ENCODE assay signal across 14 cellular contexts in genomic region chr13:72062566-72062965, GRCh38.
DNase-seq lines count a peak whose midpoint lies in the region; ATAC-seq and TF ChIP-seq lines count a peak whose summit lies in the region.
"Had no signal": no experiment of that assay in that cellular context is flagged by ENCODE, and none has a peak within 500 bp of the region (broad histone marks: within the 10 kb centered on the region; RNA-seq: fewer than 3 reads in every experiment).

No MANE protein-coding gene starts in this region.

- ATAC-seq in HCT116 (peak; percentile 38; the same call in 1 of the 2 replicates), GM21526 (IDR thresholded peaks at IDR 0.05; ENCODE audit: low FRiP score, unreplicated experiment) (no peak), left lobe of liver (no peak)
- ATAC-seq: Right ventricle myocardium inferior had no signal

- no peaks in the 10 kb centered on the region for H3K79me2 ChIP-seq in HCT116 (ENCODE audit: insufficient read depth, low read length)

- POLR2A ChIA-PET in HCT116 (lab: Charles Lee): no interaction called here
- POLR2A ChIA-PET in CD4-positive, alpha-beta memory T cell (lab: Charles Lee; ENCODE audit: partially characterized antibody): no interaction called here

- H3K27me3 ChIP-seq in HCT116 (ENCODE audit: insufficient read depth, low read length): no peaks in the 10 kb centered on the region
- H3K27me3 ChIP-seq in CD4-positive, alpha-beta memory T cell (ENCODE audit: insufficient read depth, low read length): no peaks in the 10 kb centered on the region

- RAD21 ChIA-PET in HCT116 (lab: Charles Lee; ENCODE audit: low non-redundant PET in 1 of 2, low total read pairs in 2 of 2, uncharacterized antibody in 2 of 2, unreplicated experiment in 2 of 2): no interaction called here

- H3K27ac Mint-ChIP-seq in CD4-positive, alpha-beta memory T cell: no peak overlapping the region
- H3K27ac Mint-ChIP-seq: B cell, nephron had no signal

- TF ChIP-seq RAD21 in HCT116 (IDR thresholded peaks at IDR 0.05; ENCODE audit: low read depth): no peak

- no peak overlapping the region for H2AFZ ChIP-seq in HCT116 (ENCODE audit: low read depth, low read length, poor library complexity, severe bottlenecking)

- no peak overlapping the region for H3K9ac ChIP-seq in HCT116 (ENCODE audit: low read length)

- H3K36me3 Mint-ChIP-seq in CD4-positive, alpha-beta memory T cell: no peaks in the 10 kb centered on the region

- H3K36me3 ChIP-seq in HCT116 (ENCODE audit: control insufficient read depth in 1 of 2, insufficient read depth in 2 of 2, low read length in 2 of 2): no peaks in the 10 kb centered on the region
- H3K36me3 ChIP-seq in CD4-positive, alpha-beta memory T cell (ENCODE audit: insufficient read depth, low read length): no peaks in the 10 kb centered on the region

- H4K20me1 ChIP-seq in HCT116 (ENCODE audit: insufficient read depth): no peaks in the 10 kb centered on the region

- H3K9me3 Mint-ChIP-seq in CD4-positive, alpha-beta memory T cell: peaks cover 2 to 44% (median 18%) of the 10 kb centered on the region in 8 donors

- no peak overlapping the region for H3K4me3 ChIP-seq in HCT116 (replicated peaks in 1 of 2; ENCODE audit: low read depth in 1 of 2, low read length in 2 of 2)
- no peak overlapping the region for H3K4me3 ChIP-seq in CD4-positive, alpha-beta memory T cell (ENCODE audit: low read length in 2 of 2)

- H3K4me1 Mint-ChIP-seq in CD4-positive, alpha-beta memory T cell: no peaks in the 10 kb centered on the region
- H3K4me1 Mint-ChIP-seq: B cell, nephron had no signal

- no peak overlapping the region for H3K4me2 ChIP-seq in HCT116 (ENCODE audit: low read length)

- no peaks in the 10 kb centered on the region for H3K27me3 Mint-ChIP-seq in CD4-positive, alpha-beta memory T cell
- H3K27me3 Mint-ChIP-seq: B cell had no signal

- H3K4me1 ChIP-seq in HCT116 (ENCODE audit: control insufficient read depth in 1 of 2, insufficient read depth in 2 of 2, low read length in 2 of 2): peaks cover 0 to 5% of the 10 kb centered on the region in 2 experiments; a peak in 2 of 4 replicates
- no peaks in the 10 kb centered on the region for H3K4me1 ChIP-seq in CD4-positive, alpha-beta memory T cell (ENCODE audit: insufficient read depth, low read length)

- no peaks in the 10 kb centered on the region for H3K9me2 ChIP-seq in HCT116 (ENCODE audit: insufficient read depth)

- TF ChIP-seq CTCF in HCT116 (IDR thresholded peaks at IDR 0.05 in 2 of 3, conservative IDR thresholded peaks at IDR 0.05 in 1 of 3; ENCODE audit: borderline replicate concordance in 1 of 3, insufficient read depth in 1 of 3, low read depth in 2 of 3, low read length in 2 of 3): no peak

- no peak overlapping the region for H3K27ac ChIP-seq in HCT116 (ENCODE audit: low read depth, low read length)
- no peak overlapping the region for H3K27ac ChIP-seq in epithelial cell of prostate
- no peak overlapping the region for H3K27ac ChIP-seq in CD4-positive, alpha-beta memory T cell (ENCODE audit: low read depth, low read length)

- intact Hi-C loops in HCT116 (cut with micrococcal nuclease): no loop called here
- intact Hi-C loops in CD4-positive, alpha-beta memory T cell (cut with micrococcal nuclease): no loop called here

- no peaks in the 10 kb centered on the region for H3K9me3 ChIP-seq in HCT116 (ENCODE audit: control insufficient read depth in 1 of 2, insufficient read depth in 1 of 2, low read depth in 1 of 2, low read length in 2 of 2)
- no peaks in the 10 kb centered on the region for H3K9me3 ChIP-seq in CD4-positive, alpha-beta memory T cell (ENCODE audit: control insufficient read depth in 1 of 2, low read length in 2 of 2)

- H3K4me3 Mint-ChIP-seq in CD4-positive, alpha-beta memory T cell: no peak overlapping the region
- H3K4me3 Mint-ChIP-seq: B cell, nephron had no signal

- BruUV-seq in HCT116 (replicated peaks; lab: Mats Ljungman, UMichigan): no TSS peak

- no peak for TF ChIP-seq POLR2A in HCT116 (IDR thresholded peaks at IDR 0.05; ENCODE audit: borderline replicate concordance, extremely low read depth, insufficient read depth, insufficient read length)

- DNase-seq in COLO668 (lab: John Stamatoyannopoulos, UW; ENCODE audit: unreplicated experiment) (peak; percentile 86), HCT116 (ENCODE audit: low read depth, low spot score) (no peak), RPMI7951 (ENCODE audit: low read depth) (peak; percentile 18), epithelial cell of prostate (ENCODE audit: low read depth, low spot score) (peak; percentile 40), left lobe of liver (ENCODE audit: low spot score) (no peak)
- no peak for DNase-seq in activated CD4-positive, CD25-positive, alpha-beta regulatory T cell (lab: John Stamatoyannopoulos, UW)
- no peak for DNase-seq in CD4-positive, alpha-beta memory T cell
- DNase-seq: activated CD8-positive, alpha-beta memory T cell treated with anti-CD3 and anti-CD28 coated beads, Interleukin-2, amount 50 U/mL, for 48 hours; Kasumi-1; NCI-H226 had no signal

- CTCF ChIA-PET in HCT116 (lab: Charles Lee): no interaction called here
- CTCF ChIA-PET in CD4-positive, alpha-beta memory T cell (lab: Charles Lee; ENCODE audit: partially characterized antibody): no interaction called here

TF ChIP-seq in HCT116, 20 proteins besides CTCF, POLR2A, EP300 and RAD21:
- TF ChIP-seq ZBTB33 (IDR thresholded peaks at IDR 0.05; ENCODE audit: extremely low read depth, insufficient replicate concordance, low read length): no peak

Comparison
In these comparisons a context has a peak if more than half of its experiments do, and no peak if none do; other contexts are left out.
1. DNase-seq: peak in COLO668 (single experiment), RPMI7951 (single experiment) and epithelial cell of prostate (single experiment); none in HCT116 (single experiment), left lobe of liver (single experiment), activated CD4-positive, CD25-positive, alpha-beta regulatory T cell (0 of 4) and CD4-positive, alpha-beta memory T cell (0 of 5).